ENCODE assay signal across 22 cellular contexts in the genomic region with DNA sequence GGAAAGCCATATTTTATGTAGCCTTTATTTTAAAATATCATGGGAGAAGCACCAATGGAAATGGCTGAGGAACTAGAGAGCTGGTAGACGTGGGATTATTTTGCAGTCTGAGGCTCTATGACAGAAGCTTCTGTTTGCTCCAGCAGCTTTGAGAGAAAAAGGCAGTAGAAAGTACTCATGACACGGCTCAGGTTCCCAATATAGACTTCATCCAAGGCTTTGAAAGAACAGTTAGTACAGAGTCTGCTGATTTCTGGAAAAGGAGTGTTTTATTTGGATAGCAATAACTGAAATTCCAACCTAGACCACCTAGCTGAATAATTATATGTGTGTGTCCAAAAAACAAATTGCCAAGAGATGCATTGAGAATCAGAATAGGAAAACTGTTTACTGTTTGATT. TPM values are rescaled to one million over a fixed set of nuclear protein-coding genes. Genes with fewer than 3 reads are reported as not detected.
DNase-seq lines count a peak whose midpoint lies in the region; ATAC-seq and TF ChIP-seq lines count a peak whose summit lies in the region.
"Had no signal": no experiment of that assay in that cellular context is flagged by ENCODE, and none has a peak within 500 bp of the region (broad histone marks: within the 10 kb centered on the region; RNA-seq: fewer than 3 reads in every experiment).

No MANE protein-coding gene starts in this region.

- no peak for TF ChIP-seq POLR2A in erythroblast (IDR thresholded peaks at IDR 0.05; ENCODE audit: low read length)

- in situ Hi-C loops in SK-MEL-5 (cut with HindIII; ENCODE audit: low pct_unique_long_range_greater_than_20kb, low sequenced_read_pairs): no loop called here

- H3K4me3 ChIP-seq in dorsolateral prefrontal cortex: no peak overlapping the region
- H3K4me3 ChIP-seq: A549; BLaER1 treated with 17β-estradiol and CSF1 and Interleukin-3, amounts not matched to agents 10 nM and 100 nM; HAP-1 had no signal

- peak overlapping the region in 37 of 59 donors; percentile 2 to 72 (median 52) for H3K27ac ChIP-seq in dorsolateral prefrontal cortex
- H3K27ac ChIP-seq: A549; BLaER1 treated with 17β-estradiol and CSF1 and Interleukin-3, amounts not matched to agents 10 nM and 100 nM had no signal

- peak; percentile 21 for DNase-seq in SK-MEL-5 (ENCODE audit: low read depth, low spot score)
- no peak for DNase-seq in dorsolateral prefrontal cortex
- DNase-seq in middle frontal gyrus (ENCODE audit: extremely low spot score, low spot score): peak; percentile 33
- no peak for DNase-seq in sciatic nerve (ENCODE audit: low spot score)
- no peak for DNase-seq in erythroblast (lab: John Stamatoyannopoulos, UW)
- DNase-seq in islet precursor cell: no peak
- DNase-seq in NCI-H187 (lab: John Stamatoyannopoulos, UW): no peak
- DNase-seq: 8988T; ACHN; AML-193; BE2C; CD4-positive, alpha-beta T cell; CD8-positive, alpha-beta memory T cell; DMS153; DND-41; GOT3; HFFc6 had no signal

- peak; percentile 88 for ATAC-seq in sciatic nerve
- no peak for ATAC-seq in HG03354 (IDR thresholded peaks at IDR 0.05; ENCODE audit: poor library complexity, severe bottlenecking, unreplicated experiment)
- ATAC-seq: A549 had no signal

- no peak for TF ChIP-seq CTCF in dorsolateral prefrontal cortex (IDR thresholded peaks at IDR 0.05 in 54 of 56, conservative IDR thresholded peaks at IDR 0.05 in 2 of 56; ENCODE audit: low read depth in 1 of 56, partially characterized antibody in 56 of 56)

- intact Hi-C loops in dorsolateral prefrontal cortex (cut with DNase I): no loop called here
- intact Hi-C loops in sciatic nerve (cut with DNase I): no loop called here

- no peaks in the 10 kb centered on the region for H3K27me3 ChIP-seq in dorsolateral prefrontal cortex
- H3K27me3 ChIP-seq: BE2C; BLaER1 treated with 17β-estradiol and CSF1 and Interleukin-3, amounts not matched to agents 10 nM and 100 nM had no signal

RNA-seq across cellular contexts. Expression of a gene that starts 17.9 kb away (rescaled TPM):
- total RNA-seq in SK-MEL-5 (2014; rRNA removed; shearing (Covaris generic)): 16.7 and 19.2 TPM in 2 replicates
- 11.8 and 13.1 TPM in 2 replicates for polyA plus RNA-seq in SK-MEL-5 (2015; cell fraction: cytosol; rRNA removed)
- polyA plus RNA-seq in SK-MEL-5 (2015; cell fraction: nucleus; rRNA removed): 33.5 and 40.0 TPM in 2 replicates
- total RNA-seq in dorsolateral prefrontal cortex: 10 to 100 TPM; 20.3 to 41.4 (median 30.4) TPM
- 20.7 TPM for total RNA-seq in sciatic nerve

RNA-seq across cellular contexts. Expression of a gene that starts 26.2 kb away (rescaled TPM):
- total RNA-seq in SK-MEL-5 (2014; rRNA removed; shearing (Covaris generic)): 0.48 TPM in 1 of 2 replicates, not detected in the other
- polyA plus RNA-seq in SK-MEL-5 (2015; cell fraction: cytosol; rRNA removed): 0.20 TPM in 1 of 2 replicates, not detected in the other
- 0.15 and 0.43 TPM in 2 replicates for polyA plus RNA-seq in SK-MEL-5 (2015; cell fraction: nucleus; rRNA removed)
- 10 to 100 TPM; 13.2 to 41.3 (median 23.5) TPM for total RNA-seq in dorsolateral prefrontal cortex
- total RNA-seq in sciatic nerve: 111 TPM
- polyA plus RNA-seq: CD14-positive monocyte; CD8-positive, alpha-beta memory T cell had no signal

Comparison
In these comparisons a context has a peak if more than half of its experiments do, and no peak if none do; other contexts are left out.
1. DNase-seq: peak in SK-MEL-5 (single experiment) and middle frontal gyrus (single experiment); none in dorsolateral prefrontal cortex (0 of 10), sciatic nerve (single experiment), erythroblast (0 of 2), islet precursor cell (single experiment) and NCI-H187 (0 of 2).